ENCODE assay signal across 35 cellular contexts in the genomic region with DNA sequence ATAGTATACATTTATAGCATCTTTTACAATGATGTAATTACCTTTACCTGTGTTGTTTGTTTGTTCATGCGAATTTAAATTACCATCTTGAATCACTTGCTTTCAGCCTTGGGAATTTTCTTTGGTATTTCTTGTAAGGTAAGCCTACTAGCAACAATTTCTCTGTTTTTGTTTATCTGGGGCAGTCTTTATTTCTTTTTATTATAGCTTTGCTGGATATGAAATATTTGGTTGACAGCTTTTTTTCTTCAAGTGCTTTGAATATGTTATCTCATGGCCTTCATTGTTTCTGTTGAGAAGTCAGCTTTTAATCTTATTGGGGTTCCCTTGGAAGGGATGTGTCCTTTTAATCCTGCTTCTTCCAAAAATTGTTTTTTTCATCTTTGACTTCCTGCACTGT.
"Had no signal": no experiment of that assay in that cellular context is flagged by ENCODE, and none has a peak within 500 bp of the region (broad histone marks: within the 10 kb centered on the region; RNA-seq: fewer than 3 reads in every experiment).

No MANE protein-coding gene starts in this region.

- H3K36me3 ChIP-seq: MG63 had no signal

- DNase-seq: Karpas-422, Kasumi-1, MG63, MM.1S, MV-4-11, NCI-H1048, NCI-H1092, NCI-H1092 treated with DMSO at 0.1 percent for 48 hours, NCI-H1105, NCI-H1105 treated with DMSO at 0.1 percent for 48 hours, NCI-H1417, NCI-H1417 treated with DMSO at 0.1 percent for 48 hours, NCI-H1436, NCI-H1436 treated with DMSO at 0.1 percent for 48 hours, NCI-H146, NCI-H1694, NCI-H1694 treated with DMSO at 0.1 percent for 48 hours, NCI-H187, NCI-H187 treated with DMSO at 0.1 percent for 48 hours, NCI-H1930, NCI-H2029, NCI-H2029 treated with DMSO at 0.1 percent for 48 hours, NCI-H2081, NCI-H2081 treated with DMSO at 0.1 percent for 48 hours, NCI-H2107, NCI-H2171, NCI-H2171 treated with DMSO at 0.1 percent for 48 hours, NCI-H2227 treated with DMSO at 0.1 percent for 48 hours, NCI-H226, NCI-H345, NCI-H446, NCI-H446 treated with DMSO at 0.1 percent for 48 hours, NCI-H510A, NCI-H510A treated with DMSO at 0.1 percent for 48 hours, NCI-H524 had no signal

- H3K4me3 ChIP-seq: MG63 had no signal

- H3K9me3 ChIP-seq: MG63 had no signal
